In genomic region chr11:110762596-110762995, GRCh38 we compare ENCODE assay signal across 21 cellular contexts. TPM values are rescaled to one million over a fixed set of nuclear protein-coding genes. Genes with fewer than 3 reads are reported as not detected.
A peak's percentile ranks its signal among the peaks of the same experiment; 100 is the strongest.
DNase-seq lines count a peak whose midpoint lies in the region; ATAC-seq and TF ChIP-seq lines count a peak whose summit lies in the region.
"Had no signal": no experiment of that assay in that cellular context is flagged by ENCODE, and none has a peak within 500 bp of the region (broad histone marks: within the 10 kb centered on the region; RNA-seq: fewer than 3 reads in every experiment).

No MANE protein-coding gene starts in this region.

- H3K27ac Mint-ChIP-seq in activated CD8-positive, alpha-beta memory T cell treated with anti-CD3 and anti-CD28 coated beads, Interleukin-2, amount 10 ng/mL, durations not matched to agents 7 days and 5 days = no peak overlapping the region
- H3K27ac Mint-ChIP-seq: activated naive CD8-positive, alpha-beta T cell treated with anti-CD3 and anti-CD28 coated beads for 36 hours had no signal

- DNase-seq in AG10803 (ENCODE audit: low read depth) (peak; percentile 5), MG63 (peak; percentile 13), fibroblast of gingiva (ENCODE audit: low read depth) (peak; percentile 92), retina (peak; percentile 13), uterus (no peak), UCSD-AML1 (lab: John Stamatoyannopoulos, UW; ENCODE audit: unreplicated experiment) (no peak)
- DNase-seq in activated CD8-positive, alpha-beta memory T cell treated with anti-CD3 and anti-CD28 coated beads, Interleukin-2, amount 10 ng/mL, durations not matched to agents 7 days and 5 days = no peak
- DNase-seq: activated naive CD8-positive, alpha-beta T cell treated with anti-CD3 and anti-CD28 coated beads for 36 hours; activated T-cell treated with anti-CD3 and anti-CD28 coated beads, Interleukin-2, amount 50 U/mL, for 4 hours; Calu3; central memory CD4-positive, alpha-beta T cell; effector memory CD4-positive, alpha-beta T cell; gastrocnemius medialis; H7; Karpas-422; left ventricle myocardium inferior; NCI-H510A treated with DMSO at 0.1 percent for 48 hours; OCI-M1; stimulated activated naive CD8-positive, alpha-beta T cell treated with anti-CD3 and anti-CD28 coated beads, Interleukin-15, Interleukin-2, amounts not matched to agents 100 U/mL and 50 U/mL, for 24 hours had no signal

- CTCF ChIA-PET in activated CD8-positive, alpha-beta memory T cell treated with anti-CD3 and anti-CD28 coated beads, Interleukin-2, amount 10 ng/mL, durations not matched to agents 7 days and 5 days (lab: Charles Lee) = no interaction called here

- no peak for ATAC-seq in activated CD8-positive, alpha-beta memory T cell treated with anti-CD3 and anti-CD28 coated beads, Interleukin-2, amount 10 ng/mL, durations not matched to agents 7 days and 5 days
- ATAC-seq in GM21447 (IDR thresholded peaks at IDR 0.05; ENCODE audit: unreplicated experiment) = no peak
- ATAC-seq: activated T-cell treated with anti-CD3 and anti-CD28 coated beads, Interleukin-2, amount 50 U/mL, for 4 hours; gastrocnemius medialis; stimulated activated naive CD8-positive, alpha-beta T cell treated with anti-CD3 and anti-CD28 coated beads, Interleukin-15, Interleukin-2, amounts not matched to agents 100 U/mL and 50 U/mL, for 24 hours had no signal

- no peaks in the 10 kb centered on the region for H3K36me3 Mint-ChIP-seq in activated CD8-positive, alpha-beta memory T cell treated with anti-CD3 and anti-CD28 coated beads, Interleukin-2, amount 10 ng/mL, durations not matched to agents 7 days and 5 days
- H3K36me3 Mint-ChIP-seq: activated naive CD8-positive, alpha-beta T cell treated with anti-CD3 and anti-CD28 coated beads for 36 hours had no signal

- H3K27ac ChIP-seq in uterus = no peak overlapping the region
- H3K27ac ChIP-seq: gastrocnemius medialis, left ventricle myocardium inferior, parathyroid adenoma had no signal

- no peaks in the 10 kb centered on the region for H3K36me3 ChIP-seq in MG63
- no peaks in the 10 kb centered on the region for H3K36me3 ChIP-seq in uterus
- H3K36me3 ChIP-seq: gastrocnemius medialis, left ventricle myocardium inferior had no signal

- H3K27me3 ChIP-seq in MG63 (no peaks in the 10 kb centered on the region), uterus (no peaks in the 10 kb centered on the region)
- H3K27me3 ChIP-seq: gastrocnemius medialis had no signal

- no peaks in the 10 kb centered on the region for H3K4me1 Mint-ChIP-seq in activated CD8-positive, alpha-beta memory T cell treated with anti-CD3 and anti-CD28 coated beads, Interleukin-2, amount 10 ng/mL, durations not matched to agents 7 days and 5 days
- H3K4me1 Mint-ChIP-seq: activated naive CD8-positive, alpha-beta T cell treated with anti-CD3 and anti-CD28 coated beads for 36 hours had no signal

- H3K27me3 Mint-ChIP-seq in activated CD8-positive, alpha-beta memory T cell treated with anti-CD3 and anti-CD28 coated beads, Interleukin-2, amount 10 ng/mL, durations not matched to agents 7 days and 5 days = peaks cover 5% of the 10 kb centered on the region

- intact Hi-C loops in uterus (cut with DNase I; ENCODE audit: low total_unique reads) = no loop called here

- H3K9me3 ChIP-seq in MG63 = no peaks in the 10 kb centered on the region
- no peaks in the 10 kb centered on the region for H3K9me3 ChIP-seq in uterus
- H3K9me3 ChIP-seq: gastrocnemius medialis, left ventricle myocardium inferior had no signal

- TF ChIP-seq CTCF in AG10803 (conservative IDR thresholded peaks at IDR 0.05; ENCODE audit: low read length) (no peak), uterus (IDR thresholded peaks at IDR 0.05) (no peak)

- no peaks in the 10 kb centered on the region for H3K4me1 ChIP-seq in uterus
- H3K4me1 ChIP-seq: gastrocnemius medialis, parathyroid adenoma had no signal

- H3K9me3 Mint-ChIP-seq in activated CD8-positive, alpha-beta memory T cell treated with anti-CD3 and anti-CD28 coated beads, Interleukin-2, amount 10 ng/mL, durations not matched to agents 7 days and 5 days (ENCODE audit: low read depth) = no peaks in the 10 kb centered on the region
- H3K9me3 Mint-ChIP-seq: activated naive CD8-positive, alpha-beta T cell treated with anti-CD3 and anti-CD28 coated beads for 36 hours; activated T-cell treated with anti-CD3 and anti-CD28 coated beads, Interleukin-2, amount 50 U/mL, for 4 hours had no signal

- H3K4me3 ChIP-seq in AG10803 (ENCODE audit: low read length) (no peak overlapping the region), MG63 (no peak overlapping the region), uterus (no peak overlapping the region)
- H3K4me3 ChIP-seq: gastrocnemius medialis, left ventricle myocardium inferior had no signal

- TF ChIP-seq POLR2A in uterus (IDR thresholded peaks at IDR 0.05) = no peak

- H3K4me3 Mint-ChIP-seq in activated CD8-positive, alpha-beta memory T cell treated with anti-CD3 and anti-CD28 coated beads, Interleukin-2, amount 10 ng/mL, durations not matched to agents 7 days and 5 days = no peak overlapping the region
- H3K4me3 Mint-ChIP-seq: activated naive CD8-positive, alpha-beta T cell treated with anti-CD3 and anti-CD28 coated beads for 36 hours; activated T-cell treated with anti-CD3 and anti-CD28 coated beads, Interleukin-2, amount 50 U/mL, for 4 hours had no signal

RNA-seq across cellular contexts. Expression of gene ARHGAP20, which starts 50.4 kb away (rescaled TPM):
- total RNA-seq in MG63 (2014; rRNA removed; shearing (Covaris generic); ENCODE audit: low replicate concordance) = 0.02 TPM in 1 of 2 replicates, not detected in the other
- 10 to 100 TPM in 3 of 4 donors, 1 to 10 TPM in 1; 9.0 to 20.3 (median 11.7) TPM for total RNA-seq in uterus
- under 1 TPM; 0.02 to 0.18 TPM for total RNA-seq in activated CD8-positive, alpha-beta memory T cell treated with anti-CD3 and anti-CD28 coated beads, Interleukin-2, amount 10 ng/mL, durations not matched to agents 7 days and 5 days
- total RNA-seq: Calu3 had no signal

Comparison
In these comparisons a context has a peak if more than half of its experiments do, and no peak if none do; other contexts are left out.
1. DNase-seq: peak in AG10803 (single experiment), MG63 (single experiment), fibroblast of gingiva (single experiment) and retina (single experiment); none in uterus (0 of 2), activated CD8-positive, alpha-beta memory T cell treated with anti-CD3 and anti-CD28 coated beads, Interleukin-2, amount 10 ng/mL, durations not matched to agents 7 days and 5 days (single experiment) and UCSD-AML1 (single experiment).